ENCODE assay signal across 19 cellular contexts in genomic region chr13:110836600-110836903, GRCh38.
DNase-seq lines count a peak whose midpoint lies in the region; ATAC-seq, FAIRE-seq and TF ChIP-seq lines count a peak whose summit lies in the region.
"Had no signal": no experiment of that assay in that cellular context is flagged by ENCODE, and none has a peak within 500 bp of the region (broad histone marks: within the 10 kb centered on the region; RNA-seq: fewer than 3 reads in every experiment).

No MANE protein-coding gene starts in this region.

- POLR2A ChIA-PET in HepG2 (lab: Yijun Ruan, JAX), result no interaction called here

- in situ Hi-C loops in HepG2 (cut with HindIII; ENCODE audit: extremely low pct_ligation_motif_present, low pct_unique_long_range_greater_than_20kb), result no loop called here

- WGBS in right lobe of liver (ENCODE audit: insufficient coverage, low coverage, low lambda C conversion rate, missing lambda C conversion rate), result 28% methylated on average over 2 of the region's 2 CpGs
- WGBS in HepG2 (ENCODE audit: low lambda C conversion rate), result 7% methylated on average over 2 of the region's 2 CpGs
- 89% methylated on average over 2 of the region's 2 CpGs for WGBS in hepatocyte (ENCODE audit: low lambda C conversion rate, missing lambda C conversion rate)
- 73% methylated on average over 2 of the region's 2 CpGs for WGBS in smooth muscle cell (ENCODE audit: low lambda C conversion rate)
- 94% methylated on average over 2 of the region's 2 CpGs for WGBS in esophagus muscularis mucosa

- TF ChIP-seq POLR2A in right lobe of liver (IDR thresholded peaks at IDR 0.05), result no peak
- TF ChIP-seq POLR2A in HepG2 (IDR thresholded peaks at IDR 0.05; ENCODE audit: insufficient read depth in 1 of 2, low read depth in 2 of 2, low read length in 2 of 2), result no peak
- TF ChIP-seq POLR2A in esophagus muscularis mucosa (IDR thresholded peaks at IDR 0.05; ENCODE audit: low read depth), result no peak

- no peaks in the 10 kb centered on the region for H3K27me3 ChIP-seq in right lobe of liver
- peaks cover 1 to 32% of the 10 kb centered on the region in 2 experiments; a peak in 4 of 5 replicates for H3K27me3 ChIP-seq in HepG2 (ENCODE audit: control insufficient read depth in 1 of 2, insufficient read depth in 2 of 2, low read length in 2 of 2)
- H3K27me3 ChIP-seq in hepatocyte, result no peaks in the 10 kb centered on the region
- H3K27me3 ChIP-seq in smooth muscle cell (ENCODE audit: low read depth), result no peaks in the 10 kb centered on the region
- H3K27me3 ChIP-seq in esophagus muscularis mucosa, result peaks cover 0 to 14% (median 0%) of the 10 kb centered on the region in 4 donors
- H3K27me3 ChIP-seq: BLaER1 had no signal

- H3K27ac ChIP-seq in right lobe of liver (no peak overlapping the region), HepG2 (ENCODE audit: extremely low read length, insufficient read depth, low read length) (no peak overlapping the region), hepatocyte (peak overlapping the region; percentile 77), smooth muscle cell (ENCODE audit: low read depth) (no peak overlapping the region), esophagus muscularis mucosa (replicated peaks in 1 of 4) (no peak overlapping the region)
- H3K27ac ChIP-seq: BLaER1, GM23248 had no signal

- H3K9me3 ChIP-seq in right lobe of liver (no peaks in the 10 kb centered on the region), HepG2 (ENCODE audit: low read length) (no peaks in the 10 kb centered on the region), hepatocyte (ENCODE audit: low read depth) (no peaks in the 10 kb centered on the region), smooth muscle cell (replicated peaks; ENCODE audit: low read depth) (no peaks in the 10 kb centered on the region), esophagus muscularis mucosa (no peaks in the 10 kb centered on the region)
- H3K9me3 ChIP-seq: BLaER1 had no signal

- no peak for FAIRE-seq in HepG2 (lab: Jason Lieb, UNC)
- FAIRE-seq: GM12891, GM19239 had no signal

- no peak for TF ChIP-seq RAD21 in HepG2 (CRISPR knock-in tag; IDR thresholded peaks at IDR 0.05)

- H3K4me1 ChIP-seq in right lobe of liver (peaks cover 0 to 13% (median 4%) of the 10 kb centered on the region in 4 donors), HepG2 (ENCODE audit: insufficient read depth, low read length) (no peaks in the 10 kb centered on the region), hepatocyte (ENCODE audit: insufficient read depth) (peaks cover 27% of the 10 kb centered on the region), smooth muscle cell (ENCODE audit: low read depth) (peaks cover 10% of the 10 kb centered on the region), esophagus muscularis mucosa (no peaks in the 10 kb centered on the region)
- H3K4me1 ChIP-seq: BLaER1 had no signal

- TF ChIP-seq EP300 in HepG2 (IDR thresholded peaks at IDR 0.05; ENCODE audit: low read depth in 2 of 2, low read length in 2 of 2), result no peak
- no peak for TF ChIP-seq EP300 in HepG2 (CRISPR knock-in tag; IDR thresholded peaks at IDR 0.05; ENCODE audit: borderline replicate concordance)
- no peak for TF ChIP-seq EP300 in esophagus muscularis mucosa (IDR thresholded peaks at IDR 0.05)

- CTCF ChIA-PET in HepG2 (lab: Yijun Ruan, JAX; ENCODE audit: low intra/inter-chr PET ratio, low total read pairs), result no interaction called here

- DNase-seq in right lobe of liver (no peak), HepG2 (ENCODE audit: low spot score) (no peak), hepatocyte (ENCODE audit: low spot score) (no peak), smooth muscle cell (lab: John Stamatoyannopoulos, UW; ENCODE audit: unreplicated experiment) (no peak), COLO668 (lab: John Stamatoyannopoulos, UW; ENCODE audit: unreplicated experiment) (no peak), esophagus muscularis mucosa (ENCODE audit: extremely low spot score) (no peak)
- DNase-seq: 8988T; CD8-positive, alpha-beta T cell; COR-L47; DMS 273 treated with DMSO at 0.1 percent for 48 hours; DMS53; DND-41; EL; GM23248; HCEC 1CT had no signal

- H2AFZ ChIP-seq in HepG2 (ENCODE audit: low read length) (no peak overlapping the region), hepatocyte (no peak overlapping the region), smooth muscle cell (ENCODE audit: low read depth) (no peak overlapping the region)
- H2AFZ ChIP-seq: GM23248 had no signal

- intact Hi-C loops in right lobe of liver (cut with DNase I) (no loop called here), HepG2 (cut with micrococcal nuclease; ENCODE audit: unreplicated experiment) (no loop called here), esophagus muscularis mucosa (cut with DNase I) (no loop called here)

- H3K4me2 ChIP-seq in HepG2 (ENCODE audit: low read depth, low read length), result no peak overlapping the region
- no peak overlapping the region for H3K4me2 ChIP-seq in hepatocyte
- peak overlapping the region; percentile 7 for H3K4me2 ChIP-seq in smooth muscle cell
- H3K4me2 ChIP-seq: BLaER1 had no signal

- ATAC-seq in right lobe of liver, result peak; percentile 57 to 69 (median 66)
- ATAC-seq in HepG2, result no peak
- ATAC-seq in HG03039 (IDR thresholded peaks at IDR 0.05; ENCODE audit: unreplicated experiment), result no peak
- ATAC-seq: CD8-positive, alpha-beta T cell had no signal

- no peaks in the 10 kb centered on the region for H3K36me3 ChIP-seq in right lobe of liver
- no peaks in the 10 kb centered on the region for H3K36me3 ChIP-seq in HepG2 (replicated peaks in 1 of 2; ENCODE audit: control insufficient read depth in 1 of 2, insufficient read depth in 2 of 2, low read length in 2 of 2)
- no peaks in the 10 kb centered on the region for H3K36me3 ChIP-seq in hepatocyte (replicated peaks; ENCODE audit: insufficient read depth, low read depth)
- no peaks in the 10 kb centered on the region for H3K36me3 ChIP-seq in smooth muscle cell (ENCODE audit: low read depth)
- H3K36me3 ChIP-seq in esophagus muscularis mucosa, result no peaks in the 10 kb centered on the region
- H3K36me3 ChIP-seq: BLaER1 had no signal

- peaks cover 6% of the 10 kb centered on the region for H3F3A ChIP-seq in smooth muscle cell (ENCODE audit: low read depth)

- H3K9me2 ChIP-seq in hepatocyte (replicated peaks; ENCODE audit: insufficient read depth), result no peaks in the 10 kb centered on the region

- H4K20me1 ChIP-seq in HepG2 (ENCODE audit: insufficient read depth, low read length), result no peaks in the 10 kb centered on the region
- H4K20me1 ChIP-seq in hepatocyte (ENCODE audit: insufficient read depth, poor library complexity, severe bottlenecking), result no peaks in the 10 kb centered on the region
- no peaks in the 10 kb centered on the region for H4K20me1 ChIP-seq in smooth muscle cell (ENCODE audit: low read depth)
- H4K20me1 ChIP-seq: BLaER1 had no signal

- no TSS peak for BruUV-seq in HepG2 (replicated peaks; lab: Mats Ljungman, UMichigan)

- no peak overlapping the region for H3K4me3 ChIP-seq in right lobe of liver
- H3K4me3 ChIP-seq in HepG2 (replicated peaks in 1 of 3; ENCODE audit: insufficient read depth in 1 of 3, low read depth in 2 of 3, low read length in 3 of 3), result no peak overlapping the region
- no peak overlapping the region for H3K4me3 ChIP-seq in hepatocyte
- H3K4me3 ChIP-seq in smooth muscle cell, result no peak overlapping the region
- no peak overlapping the region for H3K4me3 ChIP-seq in esophagus muscularis mucosa
- H3K4me3 ChIP-seq: BLaER1, GM23248 had no signal

- H3K79me2 ChIP-seq in HepG2 (ENCODE audit: insufficient read depth, low read length) (no peaks in the 10 kb centered on the region), hepatocyte (no peaks in the 10 kb centered on the region), smooth muscle cell (ENCODE audit: low read depth) (no peaks in the 10 kb centered on the region)

- H3K9ac ChIP-seq in HepG2 (ENCODE audit: insufficient read depth, low read depth, low read length), result no peak overlapping the region
- H3K9ac ChIP-seq in smooth muscle cell (ENCODE audit: low read depth), result no peak overlapping the region
- H3K9ac ChIP-seq: BLaER1, GM23248 had no signal

- no peak for TF ChIP-seq CTCF in right lobe of liver (IDR thresholded peaks at IDR 0.05)
- no peak for TF ChIP-seq CTCF in HepG2 (CRISPR knock-in tag; IDR thresholded peaks at IDR 0.05)
- TF ChIP-seq CTCF in hepatocyte (IDR thresholded peaks at IDR 0.05; ENCODE audit: poor library complexity), result no peak
- no peak for TF ChIP-seq CTCF in smooth muscle cell (IDR thresholded peaks at IDR 0.05; ENCODE audit: borderline replicate concordance, insufficient read depth, poor library complexity, severe bottlenecking)
- TF ChIP-seq CTCF in esophagus muscularis mucosa (IDR thresholded peaks at IDR 0.05), result no peak

TF ChIP-seq in HepG2, 621 proteins besides CTCF, POLR2A, EP300 and RAD21:
- no peak for TF ChIP-seq ZNF75D (CRISPR knock-in tag; IDR thresholded peaks at IDR 0.05; ENCODE audit: borderline replicate concordance)
- TF ChIP-seq ZNF501 (CRISPR knock-in tag; IDR thresholded peaks at IDR 0.05), result no peak
- TF ChIP-seq, protein P1, sequence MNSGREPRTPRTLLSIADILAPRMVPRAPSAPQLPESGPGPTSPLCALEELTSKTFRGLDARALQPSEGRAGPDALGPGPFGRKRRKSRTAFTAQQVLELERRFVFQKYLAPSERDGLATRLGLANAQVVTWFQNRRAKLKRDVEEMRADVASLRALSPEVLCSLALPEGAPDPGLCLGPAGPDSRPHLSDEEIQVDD (CRISPR knock-in tag; IDR thresholded peaks at IDR 0.05; ENCODE audit: borderline replicate concordance), result no peak
- TF ChIP-seq CSRNP1 (CRISPR knock-in tag; IDR thresholded peaks at IDR 0.05), result no peak
- TF ChIP-seq PHF5A (CRISPR knock-in tag; IDR thresholded peaks at IDR 0.05; ENCODE audit: low read depth, unreplicated experiment), result no peak
- no peak for TF ChIP-seq KMT2A (CRISPR knock-in tag; IDR thresholded peaks at IDR 0.05)
- no peak for TF ChIP-seq ZNF7 (CRISPR knock-in tag; IDR thresholded peaks at IDR 0.05)

Comparison
In these comparisons a context has a peak if more than half of its experiments do, and no peak if none do; other contexts are left out.
1. ATAC-seq: peak in right lobe of liver (4 of 4); none in HepG2 (single experiment) and HG03039 (single experiment).